1 cellular context compared by ENCODE assay signal in the genomic region with DNA sequence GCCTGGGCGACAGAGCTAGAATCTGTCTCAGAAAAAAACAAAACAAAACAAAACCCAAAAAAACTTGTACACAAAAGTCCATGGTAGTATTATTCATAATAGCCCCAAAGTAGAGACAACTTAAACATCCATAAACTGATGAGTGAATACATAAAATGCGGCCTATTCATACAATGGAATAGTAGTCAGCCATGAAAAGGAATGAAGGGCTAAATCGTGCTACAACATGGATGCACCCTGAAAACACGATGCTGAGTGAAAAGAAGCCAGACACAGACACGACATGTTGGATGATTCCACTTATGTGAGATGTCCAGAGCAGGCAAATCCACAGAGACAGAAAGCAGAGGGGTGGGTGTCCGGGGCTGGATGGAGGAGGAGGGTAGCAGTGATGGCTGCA.
TF ChIP-seq lines count a peak whose summit lies in the region.

No MANE protein-coding gene starts in this region.

TF ChIP-seq in HepG2, 621 proteins besides CTCF, POLR2A, EP300 and RAD21:
- no peak for TF ChIP-seq JUN (CRISPR knock-in tag; IDR thresholded peaks at IDR 0.05)
- no peak for TF ChIP-seq ZNF644 (CRISPR knock-in tag; IDR thresholded peaks at IDR 0.05; ENCODE audit: low read depth)
- TF ChIP-seq ZNF878 (CRISPR knock-in tag; IDR thresholded peaks at IDR 0.05) = no peak
- no peak for TF ChIP-seq IRF2 (CRISPR knock-in tag; IDR thresholded peaks at IDR 0.05)
- no peak for TF ChIP-seq AHR (CRISPR knock-in tag; IDR thresholded peaks at IDR 0.05)
- no peak for TF ChIP-seq ETV5 (CRISPR knock-in tag; IDR thresholded peaks at IDR 0.05; ENCODE audit: borderline replicate concordance)
- no peak for TF ChIP-seq ZBTB42 (CRISPR knock-in tag; IDR thresholded peaks at IDR 0.05)
- TF ChIP-seq SMARCC2 (IDR thresholded peaks at IDR 0.05) = no peak
- TF ChIP-seq, protein P1, sequence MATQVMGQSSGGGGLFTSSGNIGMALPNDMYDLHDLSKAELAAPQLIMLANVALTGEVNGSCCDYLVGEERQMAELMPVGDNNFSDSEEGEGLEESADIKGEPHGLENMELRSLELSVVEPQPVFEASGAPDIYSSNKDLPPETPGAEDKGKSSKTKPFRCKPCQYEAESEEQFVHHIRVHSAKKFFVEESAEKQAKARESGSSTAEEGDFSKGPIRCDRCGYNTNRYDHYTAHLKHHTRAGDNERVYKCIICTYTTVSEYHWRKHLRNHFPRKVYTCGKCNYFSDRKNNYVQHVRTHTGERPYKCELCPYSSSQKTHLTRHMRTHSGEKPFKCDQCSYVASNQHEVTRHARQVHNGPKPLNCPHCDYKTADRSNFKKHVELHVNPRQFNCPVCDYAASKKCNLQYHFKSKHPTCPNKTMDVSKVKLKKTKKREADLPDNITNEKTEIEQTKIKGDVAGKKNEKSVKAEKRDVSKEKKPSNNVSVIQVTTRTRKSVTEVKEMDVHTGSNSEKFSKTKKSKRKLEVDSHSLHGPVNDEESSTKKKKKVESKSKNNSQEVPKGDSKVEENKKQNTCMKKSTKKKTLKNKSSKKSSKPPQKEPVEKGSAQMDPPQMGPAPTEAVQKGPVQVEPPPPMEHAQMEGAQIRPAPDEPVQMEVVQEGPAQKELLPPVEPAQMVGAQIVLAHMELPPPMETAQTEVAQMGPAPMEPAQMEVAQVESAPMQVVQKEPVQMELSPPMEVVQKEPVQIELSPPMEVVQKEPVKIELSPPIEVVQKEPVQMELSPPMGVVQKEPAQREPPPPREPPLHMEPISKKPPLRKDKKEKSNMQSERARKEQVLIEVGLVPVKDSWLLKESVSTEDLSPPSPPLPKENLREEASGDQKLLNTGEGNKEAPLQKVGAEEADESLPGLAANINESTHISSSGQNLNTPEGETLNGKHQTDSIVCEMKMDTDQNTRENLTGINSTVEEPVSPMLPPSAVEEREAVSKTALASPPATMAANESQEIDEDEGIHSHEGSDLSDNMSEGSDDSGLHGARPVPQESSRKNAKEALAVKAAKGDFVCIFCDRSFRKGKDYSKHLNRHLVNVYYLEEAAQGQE (IDR thresholded peaks at IDR 0.05; ENCODE audit: borderline replicate concordance in 1 of 2, low read depth in 1 of 2, low read length in 2 of 2) = no peak
- TF ChIP-seq DNMT1 (CRISPR knock-in tag; IDR thresholded peaks at IDR 0.05) = no peak
- no peak for TF ChIP-seq ZNF501 (CRISPR knock-in tag; IDR thresholded peaks at IDR 0.05)
- no peak for TF ChIP-seq FOXA3 (CRISPR knock-in tag; IDR thresholded peaks at IDR 0.05)
- no peak for TF ChIP-seq ZNF333 (CRISPR knock-in tag; IDR thresholded peaks at IDR 0.05; ENCODE audit: borderline replicate concordance)
- no peak for TF ChIP-seq NFE2 (CRISPR knock-in tag; IDR thresholded peaks at IDR 0.05)
- no peak for TF ChIP-seq ZNF337 (CRISPR knock-in tag; IDR thresholded peaks at IDR 0.05; ENCODE audit: borderline replicate concordance, low read depth)
- no peak for TF ChIP-seq NR2F1 (CRISPR knock-in tag; IDR thresholded peaks at IDR 0.05)
- TF ChIP-seq, protein P2, sequence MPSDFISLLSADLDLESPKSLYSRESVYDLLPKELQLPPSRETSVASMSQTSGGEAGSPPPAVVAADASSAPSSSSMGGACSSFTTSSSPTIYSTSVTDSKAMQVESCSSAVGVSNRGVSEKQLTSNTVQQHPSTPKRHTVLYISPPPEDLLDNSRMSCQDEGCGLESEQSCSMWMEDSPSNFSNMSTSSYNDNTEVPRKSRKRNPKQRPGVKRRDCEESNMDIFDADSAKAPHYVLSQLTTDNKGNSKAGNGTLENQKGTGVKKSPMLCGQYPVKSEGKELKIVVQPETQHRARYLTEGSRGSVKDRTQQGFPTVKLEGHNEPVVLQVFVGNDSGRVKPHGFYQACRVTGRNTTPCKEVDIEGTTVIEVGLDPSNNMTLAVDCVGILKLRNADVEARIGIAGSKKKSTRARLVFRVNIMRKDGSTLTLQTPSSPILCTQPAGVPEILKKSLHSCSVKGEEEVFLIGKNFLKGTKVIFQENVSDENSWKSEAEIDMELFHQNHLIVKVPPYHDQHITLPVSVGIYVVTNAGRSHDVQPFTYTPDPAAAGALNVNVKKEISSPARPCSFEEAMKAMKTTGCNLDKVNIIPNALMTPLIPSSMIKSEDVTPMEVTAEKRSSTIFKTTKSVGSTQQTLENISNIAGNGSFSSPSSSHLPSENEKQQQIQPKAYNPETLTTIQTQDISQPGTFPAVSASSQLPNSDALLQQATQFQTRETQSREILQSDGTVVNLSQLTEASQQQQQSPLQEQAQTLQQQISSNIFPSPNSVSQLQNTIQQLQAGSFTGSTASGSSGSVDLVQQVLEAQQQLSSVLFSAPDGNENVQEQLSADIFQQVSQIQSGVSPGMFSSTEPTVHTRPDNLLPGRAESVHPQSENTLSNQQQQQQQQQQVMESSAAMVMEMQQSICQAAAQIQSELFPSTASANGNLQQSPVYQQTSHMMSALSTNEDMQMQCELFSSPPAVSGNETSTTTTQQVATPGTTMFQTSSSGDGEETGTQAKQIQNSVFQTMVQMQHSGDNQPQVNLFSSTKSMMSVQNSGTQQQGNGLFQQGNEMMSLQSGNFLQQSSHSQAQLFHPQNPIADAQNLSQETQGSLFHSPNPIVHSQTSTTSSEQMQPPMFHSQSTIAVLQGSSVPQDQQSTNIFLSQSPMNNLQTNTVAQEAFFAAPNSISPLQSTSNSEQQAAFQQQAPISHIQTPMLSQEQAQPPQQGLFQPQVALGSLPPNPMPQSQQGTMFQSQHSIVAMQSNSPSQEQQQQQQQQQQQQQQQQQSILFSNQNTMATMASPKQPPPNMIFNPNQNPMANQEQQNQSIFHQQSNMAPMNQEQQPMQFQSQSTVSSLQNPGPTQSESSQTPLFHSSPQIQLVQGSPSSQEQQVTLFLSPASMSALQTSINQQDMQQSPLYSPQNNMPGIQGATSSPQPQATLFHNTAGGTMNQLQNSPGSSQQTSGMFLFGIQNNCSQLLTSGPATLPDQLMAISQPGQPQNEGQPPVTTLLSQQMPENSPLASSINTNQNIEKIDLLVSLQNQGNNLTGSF (CRISPR knock-in tag; IDR thresholded peaks at IDR 0.05) = no peak
- TF ChIP-seq, protein P3, sequence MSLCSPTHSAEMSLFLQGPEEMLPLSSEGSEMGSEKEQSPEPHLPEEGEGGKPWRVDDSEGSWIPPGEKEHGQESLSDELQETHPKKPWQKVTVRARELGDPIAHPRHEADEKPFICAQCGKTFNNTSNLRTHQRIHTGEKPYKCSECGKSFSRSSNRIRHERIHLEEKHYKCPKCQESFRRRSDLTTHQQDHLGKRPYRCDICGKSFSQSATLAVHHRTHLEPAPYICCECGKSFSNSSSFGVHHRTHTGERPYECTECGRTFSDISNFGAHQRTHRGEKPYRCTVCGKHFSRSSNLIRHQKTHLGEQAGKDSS (CRISPR knock-in tag; IDR thresholded peaks at IDR 0.05; ENCODE audit: borderline replicate concordance, low read depth) = no peak
